In the genomic region with DNA sequence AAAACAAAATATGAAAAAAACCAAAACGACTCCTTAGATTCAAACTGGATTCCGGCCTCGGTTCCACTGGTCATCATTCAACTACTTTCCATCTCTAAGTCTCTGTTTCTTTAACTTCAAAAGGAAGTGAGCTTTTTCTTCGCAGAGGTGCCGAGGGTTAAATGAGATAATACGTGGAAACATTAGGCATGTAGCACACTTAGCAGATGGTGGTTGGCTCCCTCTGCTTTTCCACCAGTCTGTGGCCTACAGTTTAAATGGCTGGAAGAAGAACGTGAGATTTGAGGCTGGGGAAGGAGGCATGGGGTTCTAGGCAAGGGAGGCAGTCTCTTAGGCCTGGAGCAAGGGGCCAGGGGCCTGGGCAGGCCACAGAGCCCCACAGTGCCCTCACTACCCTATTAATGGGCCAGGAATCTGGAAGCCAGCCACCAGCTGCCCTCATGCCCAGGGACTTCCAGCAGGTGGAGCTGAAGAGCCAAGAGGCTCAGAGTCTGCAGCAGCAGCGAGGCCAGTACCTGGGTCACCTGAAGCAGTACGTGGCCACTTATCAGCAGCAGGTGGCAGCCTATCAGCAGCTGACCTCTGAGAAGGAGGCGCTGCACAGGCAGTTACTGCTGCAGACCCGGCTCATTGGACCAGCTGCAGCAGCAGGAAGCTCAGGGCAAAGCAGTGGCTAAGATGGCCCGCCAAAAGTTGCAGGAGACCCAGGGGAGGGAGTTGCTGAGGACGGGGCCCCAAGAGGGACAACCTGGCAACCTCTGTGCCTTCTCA, we compare ENCODE assay signal across 8 cellular contexts. TPM values are rescaled to one million over a fixed set of nuclear protein-coding genes. Genes with fewer than 3 reads are reported as not detected.
DNase-seq lines count a peak whose midpoint lies in the region; ATAC-seq and TF ChIP-seq lines count a peak whose summit lies in the region.
"Not testable (repeated sequence)": the region's sequence is repeated elsewhere in the genome, so short reads cannot be mapped to it uniquely, and the experiment has no call there.

No MANE protein-coding gene starts in this region.

- not testable (repeated sequence) for H3K27me3 ChIP-seq in RWPE2 (ENCODE audit: insufficient read depth, poor library complexity, severe bottlenecking); aorta (ENCODE audit: control insufficient read depth in 1 of 2, insufficient read depth in 2 of 2, low read length in 1 of 2)

- WGBS in aorta, 2 donors = 59 to 61% methylated on average over 13 of the region's 13 CpGs

- not testable (repeated sequence) for H3K27ac ChIP-seq in RWPE2 (ENCODE audit: poor library complexity, severe bottlenecking); aorta (ENCODE audit: low read depth in 1 of 2, low read length in 2 of 2)

- not testable (repeated sequence) for H3K4me3 ChIP-seq in GM12864 (ENCODE audit: low read depth, low read length); RWPE2 (ENCODE audit: severe bottlenecking); aorta (ENCODE audit: low read length in 2 of 2)

- H3K4me1 ChIP-seq in RWPE2 (ENCODE audit: insufficient read depth, poor library complexity, severe bottlenecking); aorta (ENCODE audit: control insufficient read depth in 1 of 2, insufficient read depth in 2 of 2, low read length in 2 of 2): not testable (repeated sequence)

- intact Hi-C loops in aorta (cut with DNase I) = not testable (repeated sequence)

- not testable (repeated sequence) for H3K36me3 ChIP-seq in RWPE2 (ENCODE audit: low read depth); aorta (ENCODE audit: control insufficient read depth in 1 of 2, insufficient read depth in 2 of 2, low read length in 1 of 2)

- not testable (repeated sequence) for H3K9me3 ChIP-seq in RWPE2 (ENCODE audit: severe bottlenecking); aorta (ENCODE audit: control insufficient read depth, low read length)

- TF ChIP-seq CTCF in GM12864 (IDR thresholded peaks at IDR 0.05; ENCODE audit: low read depth, low read length, missing control alignments) = peak; percentile 93
- peak; percentile 99 for TF ChIP-seq CTCF in RWPE2 (IDR thresholded peaks at IDR 0.05; ENCODE audit: poor library complexity, severe bottlenecking)

- peak; percentile 18 for DNase-seq in GM12864 (ENCODE audit: low read depth)
- peak; percentile 69 for DNase-seq in NCI-H128 (lab: John Stamatoyannopoulos, UW; ENCODE audit: unreplicated experiment)
- peak; percentile 93 for DNase-seq in RWPE2 (ENCODE audit: low spot score)
- DNase-seq in activated CD8-positive, alpha-beta memory T cell treated with anti-CD3 and anti-CD28 coated beads, Interleukin-2, amount 50 U/mL, for 48 hours = peak; percentile 86
- DNase-seq in ecto neural progenitor cell (ENCODE audit: low spot score) = peak; percentile 87
- peak; percentile 90 for DNase-seq in kidney tubule cell (ENCODE audit: low spot score)
- peak; percentile 33 to 74 for DNase-seq in stimulated activated CD4-positive, alpha-beta T cell treated with anti-CD3 and anti-CD28 coated beads, Interleukin-12 subunit alpha, Interleukin-12 subunit beta, amount 100 ng/mL, for 24 hours (ENCODE audit: low read depth in 2 of 2)
- DNase-seq in aorta = peak; percentile 79 to 90

- peak; percentile 99 for ATAC-seq in RWPE2 (ENCODE audit: low read depth)
- not testable (repeated sequence) for ATAC-seq in aorta (ENCODE audit: low FRiP score)

RNA-seq across cellular contexts. Expression of a gene that starts 27.8 kb away (rescaled TPM):
- total RNA-seq in aorta = 10 to 100 TPM; 75.6 to 81.5 TPM
- 100 to 1,000 TPM in 1 of 2 donors, 10 to 100 TPM in 1; 87.9 to 120 TPM for polyA plus RNA-seq in aorta

RNA-seq across cellular contexts. Expression of a gene that starts 43.9 kb away (rescaled TPM):
- total RNA-seq in aorta = not detected
- polyA plus RNA-seq in aorta = not detected

RNA-seq across cellular contexts. Expression of a gene that starts 58.9 kb away (rescaled TPM):
- 1 to 10 TPM; 6.1 to 7.4 TPM for total RNA-seq in aorta
- polyA plus RNA-seq in aorta = 1 to 10 TPM in 1 of 2 donors, under 1 TPM in 1; 0.50 to 2.6 TPM

RNA-seq across cellular contexts. Expression of a gene that starts 59.2 kb away (rescaled TPM):
- 1 to 10 TPM; 3.3 to 7.1 TPM for total RNA-seq in aorta
- 1 to 10 TPM; 1.3 to 2.1 TPM for polyA plus RNA-seq in aorta

RNA-seq across cellular contexts. Expression of a gene that starts 59.5 kb away (rescaled TPM):
- 10 to 100 TPM; 35.5 to 54.7 TPM for total RNA-seq in aorta
- 100 to 1,000 TPM in 1 of 2 donors, 10 to 100 TPM in 1; 94.2 to 128 TPM for polyA plus RNA-seq in aorta

Comparison
In these comparisons a context has a peak if more than half of its experiments do, and no peak if none do; other contexts are left out.
1. DNase-seq: peak in every context shown above with its lines; median percentile 93 in RWPE2; 90 in kidney tubule cell; 87 in ecto neural progenitor cell; 86 in activated CD8-positive, alpha-beta memory T cell treated with anti-CD3 and anti-CD28 coated beads, Interleukin-2, amount 50 U/mL, for 48 hours; 84 in aorta; 69 in NCI-H128; 54 in stimulated activated CD4-positive, alpha-beta T cell treated with anti-CD3 and anti-CD28 coated beads, Interleukin-12 subunit alpha, Interleukin-12 subunit beta, amount 100 ng/mL, for 24 hours; 18 in GM12864.